ENCODE assay signal across 6 cellular contexts in the genomic region with DNA sequence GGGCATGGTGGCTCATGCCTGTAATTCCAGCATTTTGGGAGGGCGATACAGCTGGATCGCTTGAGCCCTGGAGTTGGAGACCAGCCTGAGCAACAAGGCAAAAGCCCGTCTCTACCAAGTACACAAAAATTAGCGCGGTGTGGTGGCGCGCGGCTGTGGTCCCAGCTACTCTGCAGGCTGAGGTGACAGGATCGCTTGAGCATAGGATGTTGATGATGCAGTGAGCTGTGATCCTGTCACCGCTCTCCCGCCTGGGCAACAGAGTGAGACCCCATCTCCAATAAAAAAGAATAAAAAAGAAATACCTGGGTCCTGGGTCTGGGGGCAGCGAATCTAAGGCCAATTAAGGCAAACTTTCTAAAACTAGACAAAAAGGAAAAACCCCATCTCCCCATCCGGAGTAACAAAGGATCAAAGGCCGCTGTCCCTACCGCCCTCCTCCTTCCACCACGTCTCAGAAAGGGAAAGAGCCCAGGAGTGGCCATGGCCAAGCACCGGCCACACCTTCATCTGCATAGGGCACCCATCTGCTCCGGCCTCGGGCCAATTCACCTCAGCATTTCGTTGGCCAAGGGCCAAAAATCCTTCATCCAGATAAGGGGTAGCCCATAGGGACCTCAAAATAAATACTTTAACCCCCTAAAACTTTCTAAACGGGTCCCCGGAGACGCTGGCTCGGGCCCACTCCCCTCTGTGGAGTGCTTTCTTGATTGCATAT. TPM values are rescaled to one million over a fixed set of nuclear protein-coding genes. Genes with fewer than 3 reads are reported as not detected.
A peak's percentile ranks its signal among the peaks of the same experiment; 100 is the strongest.
DNase-seq lines count a peak whose midpoint lies in the region; ATAC-seq, FAIRE-seq and TF ChIP-seq lines count a peak whose summit lies in the region.

No MANE protein-coding gene starts in this region.

- no peak for FAIRE-seq in pancreas (lab: Jason Lieb, UNC)

- H3K27me3 ChIP-seq in MG63 (no peaks in the 10 kb centered on the region), ectodermal cell (ENCODE audit: control insufficient read depth, insufficient read depth, low read length, poor library complexity, severe bottlenecking) (no peaks in the 10 kb centered on the region), pancreas (no peaks in the 10 kb centered on the region)

- H3K4me3 ChIP-seq in MG63: peak overlapping the region; percentile 57
- H3K4me3 ChIP-seq in ectodermal cell (ENCODE audit: insufficient read depth, low read depth, low read length): peak overlapping the region; percentile 87
- H3K4me3 ChIP-seq in pancreas: peak overlapping the region; percentile 49 to 80 (median 60)

- H3K36me3 ChIP-seq in MG63 (0 out of 2 replicates have a peak, but pooled peaks cover 2% of the 10 kb centered on the region), ectodermal cell (ENCODE audit: control insufficient read depth, insufficient read depth, low read length) (no peaks in the 10 kb centered on the region), pancreas (peaks cover 0 to 3% (median 0%) of the 10 kb centered on the region in 3 donors)

- intact Hi-C loops in pancreas (cut with DNase I): no loop called here

- H3K9me3 ChIP-seq in MG63 (peaks cover 5% of the 10 kb centered on the region), ectodermal cell (ENCODE audit: control insufficient read depth, low read length) (no peaks in the 10 kb centered on the region), pancreas (no peaks in the 10 kb centered on the region)

- ATAC-seq in pancreas: peak; percentile 65 to 84 (median 68)
- no peak for ATAC-seq in HG03025 (IDR thresholded peaks at IDR 0.05; ENCODE audit: low FRiP score, unreplicated experiment)

- H3K27ac ChIP-seq in ectodermal cell (ENCODE audit: insufficient read depth, low read depth, low read length, poor library complexity, severe bottlenecking) (peak overlapping the region; percentile 78), pancreas (peak overlapping the region; percentile 72 to 91 (median 82))

- H3K4me1 ChIP-seq in ectodermal cell (ENCODE audit: control insufficient read depth, insufficient read depth, low read length) (no peaks in the 10 kb centered on the region), pancreas (peaks cover 0 to 4% (median 0%) of the 10 kb centered on the region in 3 donors)

- WGBS in ectodermal cell, 2 experiments: 44 to 45% methylated on average over 24 of the region's 24 CpGs
- 39 to 40% methylated on average over 23 to 24 of the region's 24 CpGs for WGBS in pancreas, 2 donors

- no peak for TF ChIP-seq CTCF in pancreas (IDR thresholded peaks at IDR 0.05)

- in situ Hi-C loops in G401 (cut with HindIII; ENCODE audit: low sequenced_read_pairs): no loop called here

- peak; percentile 35 for DNase-seq in G401 (ENCODE audit: low spot score)
- peak; percentile 9 for DNase-seq in MG63
- peak; percentile 30 to 71 (median 53) for DNase-seq in pancreas
- no peak for DNase-seq in SIG-M5 treated with dmso at 0.1 percent for 504 hours (lab: John Stamatoyannopoulos, UW; ENCODE audit: unreplicated experiment)

RNA-seq across cellular contexts. Expression of gene ZNF320, which starts 0.8 kb away (rescaled TPM):
- total RNA-seq in G401 (2014; rRNA removed; shearing (Covaris generic)): not detected in 2 replicates
- total RNA-seq in MG63 (2014; rRNA removed; shearing (Covaris generic); ENCODE audit: low replicate concordance): 1.6 TPM in 1 of 2 replicates, not detected in the other
- 18.8 TPM for polyA plus RNA-seq in ectodermal cell (2013, experiment 1 of 4)
- polyA plus RNA-seq in ectodermal cell (2013, experiment 2 of 4): 26.6 TPM
- 14.7 TPM for polyA plus RNA-seq in ectodermal cell (2013, experiment 3 of 4)
- 17.2 TPM for polyA plus RNA-seq in ectodermal cell (2013, experiment 4 of 4)
- total RNA-seq in pancreas: 10 to 100 TPM in 1 of 6 donors, 1 to 10 TPM in 5; 2.8 to 21.3 (median 6.4) TPM
- polyA plus RNA-seq in pancreas: 1 to 10 TPM; 3.6 to 7.3 TPM

RNA-seq across cellular contexts. Expression of gene ZNF888, which starts 26.6 kb away (rescaled TPM):
- total RNA-seq in G401 (2014; rRNA removed; shearing (Covaris generic)): 1.2 and 1.8 TPM in 2 replicates
- 1.5 and 2.3 TPM in 2 replicates for total RNA-seq in MG63 (2014; rRNA removed; shearing (Covaris generic); ENCODE audit: low replicate concordance)
- polyA plus RNA-seq in ectodermal cell (2013, experiment 1 of 4): 6.1 TPM
- polyA plus RNA-seq in ectodermal cell (2013, experiment 2 of 4): 6.4 TPM
- 5.5 TPM for polyA plus RNA-seq in ectodermal cell (2013, experiment 3 of 4)
- polyA plus RNA-seq in ectodermal cell (2013, experiment 4 of 4): 5.2 TPM
- 10 to 100 TPM in 1 of 6 donors, 1 to 10 TPM in 5; 4.0 to 10.8 (median 4.8) TPM for total RNA-seq in pancreas
- 10 to 100 TPM in 1 of 2 donors, 1 to 10 TPM in 1; 5.8 to 10.5 TPM for polyA plus RNA-seq in pancreas

RNA-seq across cellular contexts. Expression of gene ZNF468, which starts 39.2 kb away (rescaled TPM):
- total RNA-seq in G401 (2014; rRNA removed; shearing (Covaris generic)): 4.1 and 4.6 TPM in 2 replicates
- total RNA-seq in MG63 (2014; rRNA removed; shearing (Covaris generic); ENCODE audit: low replicate concordance): 8.2 and 18.3 TPM in 2 replicates
- polyA plus RNA-seq in ectodermal cell (2013, experiment 1 of 4): 28.2 TPM
- 28.2 TPM for polyA plus RNA-seq in ectodermal cell (2013, experiment 2 of 4)
- polyA plus RNA-seq in ectodermal cell (2013, experiment 3 of 4): 17.7 TPM
- polyA plus RNA-seq in ectodermal cell (2013, experiment 4 of 4): 20.2 TPM
- total RNA-seq in pancreas: 10 to 100 TPM in 2 of 6 donors, 1 to 10 TPM in 4; 7.0 to 14.7 (median 8.5) TPM
- polyA plus RNA-seq in pancreas: 10 to 100 TPM in 1 of 2 donors, 1 to 10 TPM in 1; 6.5 to 10.0 TPM
